In the genomic region with DNA sequence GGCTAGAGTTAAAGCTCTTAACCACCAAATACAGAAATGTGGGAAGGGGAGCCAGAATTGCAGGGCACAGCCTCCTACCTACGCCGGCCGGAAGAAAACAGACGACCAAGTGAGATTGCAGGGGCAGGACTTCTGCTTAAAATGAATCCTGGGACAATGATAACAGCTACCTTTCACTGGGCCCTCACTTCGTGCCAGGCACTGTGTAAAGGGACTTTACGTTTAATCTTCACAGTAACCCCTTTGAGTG, we compare ENCODE assay signal across 8 cellular contexts. TPM values are rescaled to one million over a fixed set of nuclear protein-coding genes. Genes with fewer than 3 reads are reported as not detected.
DNase-seq lines count a peak whose midpoint lies in the region; ATAC-seq and TF ChIP-seq lines count a peak whose summit lies in the region.

A gene (minus strand): TSS at position 212 of the 250 bp plus-strand sequence. CDS start 6,746 bp downstream, outside the sequence.

- H4K20me1 ChIP-seq in GM23248 (ENCODE audit: insufficient read depth) = no peaks in the 10 kb centered on the region; the same call in 1 of the 2 replicates

- H3K79me2 ChIP-seq in GM23248 (ENCODE audit: insufficient read depth) = peaks cover 46% of the 10 kb centered on the region

- H3K9me3 ChIP-seq in GM23248 (ENCODE audit: low read depth) = no peaks in the 10 kb centered on the region
- no peaks in the 10 kb centered on the region for H3K9me3 ChIP-seq in skeletal muscle satellite cell (replicated peaks; ENCODE audit: low read length)

- H3K4me1 ChIP-seq in GM23248 (ENCODE audit: insufficient read depth) = peaks cover 57% of the 10 kb centered on the region
- peaks cover 53% of the 10 kb centered on the region for H3K4me1 ChIP-seq in skeletal muscle satellite cell (ENCODE audit: control insufficient read depth, insufficient read depth, low read length)

- WGBS in GM23248 (ENCODE audit: low coverage in 1 of 2, low lambda C conversion rate in 2 of 2, missing lambda C conversion rate in 2 of 2), 2 experiments = 22 to 36% methylated on average over 6 of the region's 6 CpGs

- TF ChIP-seq CTCF in VCaP (conservative IDR thresholded peaks at IDR 0.05) (no peak), foreskin fibroblast (IDR thresholded peaks at IDR 0.05; ENCODE audit: low read depth, low read length) (no peak)

- H3K9ac ChIP-seq in GM23248 (peak within 1 kb of the TSS; percentile 100), skeletal muscle satellite cell (ENCODE audit: low read depth, low read length) (peak within 1 kb of the TSS; percentile 98)

- H3K27me3 ChIP-seq in GM23248 (replicated peaks; ENCODE audit: insufficient read depth) = no peaks in the 10 kb centered on the region
- no peaks in the 10 kb centered on the region for H3K27me3 ChIP-seq in skeletal muscle satellite cell (ENCODE audit: control insufficient read depth, insufficient read depth, low read length)

- H3K4me2 ChIP-seq in GM23248 (ENCODE audit: unreplicated experiment) = peak within 1 kb of the TSS; percentile 95
- peak within 1 kb of the TSS; percentile 100 for H3K4me2 ChIP-seq in skeletal muscle satellite cell (ENCODE audit: low read length)

- ATAC-seq in GM18909 (IDR thresholded peaks at IDR 0.05; ENCODE audit: poor library complexity, unreplicated experiment) (no peak), HG02571 (IDR thresholded peaks at IDR 0.05; ENCODE audit: unreplicated experiment) (no peak)

- H2AFZ ChIP-seq in GM23248 = peak within 1 kb of the TSS; percentile 69

- H3K27ac ChIP-seq in GM23248 (peak within 1 kb of the TSS; percentile 99), VCaP (peak within 1 kb of the TSS; percentile 95)

- H3F3A ChIP-seq in GM23248 (ENCODE audit: insufficient read depth) = peaks cover 36% of the 10 kb centered on the region

- H3K9me2 ChIP-seq in GM23248 (ENCODE audit: insufficient read depth) = no peaks in the 10 kb centered on the region

- DNase-seq in GM23248 = no peak
- DNase-seq in foreskin fibroblast = no peak
- no peak for DNase-seq in G401 (ENCODE audit: low spot score)
- no peak for DNase-seq in NK-92 (lab: John Stamatoyannopoulos, UW; ENCODE audit: unreplicated experiment)

- in situ Hi-C loops in GM23248 (cut with MboI) (no loop called here), G401 (cut with HindIII; ENCODE audit: low sequenced_read_pairs) (no loop called here)

- H3K36me3 ChIP-seq in GM23248 (ENCODE audit: low read depth) (no peaks in the 10 kb centered on the region), skeletal muscle satellite cell (ENCODE audit: insufficient read depth, low read length) (peaks cover 4% of the 10 kb centered on the region)

- H3K4me3 ChIP-seq in GM23248 (peak within 1 kb of the TSS; percentile 92), foreskin fibroblast (ENCODE audit: low read depth in 1 of 2, low read length in 2 of 2) (peak within 1 kb of the TSS; percentile 86 to 99), skeletal muscle satellite cell (ENCODE audit: low read length) (peak within 1 kb of the TSS; percentile 97)

RNA-seq across cellular contexts. Expression of the gene that starts here (rescaled TPM):
- total RNA-seq in GM23248 (2014; rRNA removed; shearing (Covaris generic)) = not detected in 2 replicates
- polyA plus RNA-seq in GM23248 (2016; fragmentation: Nextera tagmentation; extraction: Ambion mirVana) = 0.32 TPM in 1 of 2 replicates, not detected in the other
- 0.22 TPM in 1 of 2 replicates, not detected in the other for total RNA-seq in skeletal muscle satellite cell (2012; rRNA removed)
- total RNA-seq in G401 (2014; rRNA removed; shearing (Covaris generic)) = not detected in 2 replicates
